35 cellular contexts compared by ENCODE assay signal in genomic region chr15:79439236-79439635, GRCh38.
"Had no signal": no experiment of that assay in that cellular context is flagged by ENCODE, and none has a peak within 500 bp of the region (broad histone marks: within the 10 kb centered on the region; RNA-seq: fewer than 3 reads in every experiment).

No MANE protein-coding gene starts in this region.

- H3K27ac ChIP-seq: Peyer's patch, SJSA1 had no signal

- H3K9ac ChIP-seq: SK-N-SH had no signal

- H3K36me3 ChIP-seq: MG63, Peyer's patch, SJSA1 had no signal

- H3K4me3 Mint-ChIP-seq: activated CD4-positive, alpha-beta memory T cell treated with anti-CD3 and anti-CD28 coated beads for 36 hours; activated CD4-positive, alpha-beta T cell treated with anti-CD3 and anti-CD28 coated beads for 36 hours; activated CD8-positive, alpha-beta memory T cell treated with anti-CD3 and anti-CD28 coated beads, Interleukin-2, amount 10 ng/mL, durations not matched to agents 7 days and 5 days; activated naive CD4-positive, alpha-beta T cell treated with anti-CD3 and anti-CD28 coated beads, Interleukin-2, amount 10 ng/mL, durations not matched to agents 7 days and 5 days; activated naive CD8-positive, alpha-beta T cell; activated naive CD8-positive, alpha-beta T cell treated with anti-CD3 and anti-CD28 coated beads, Interleukin-2, amount 50 U/mL, for 24 hours; brain; T-helper 1 cell treated with Interleukin-12 subunit alpha and Interleukin-12 subunit beta and Interleukin-4 antibody, amounts not matched to agents 30 μg/mL and 1 μg/mL, for 36 hours; T-helper 2 cell treated with Interferon-gamma antibody and Interleukin-4, amounts not matched to agents 5 μg/mL and 100 μg/mL, for 36 hours; WTC11 had no signal

- FAIRE-seq: TTC549 had no signal

- H3K4me1 ChIP-seq: Peyer's patch, SJSA1 had no signal

- H3K4me2 ChIP-seq: SK-N-SH had no signal

- H3K36me3 Mint-ChIP-seq: activated CD4-positive, alpha-beta memory T cell treated with anti-CD3 and anti-CD28 coated beads for 36 hours; activated CD8-positive, alpha-beta memory T cell treated with anti-CD3 and anti-CD28 coated beads, Interleukin-2, amount 10 ng/mL, durations not matched to agents 7 days and 5 days; activated naive CD4-positive, alpha-beta T cell treated with anti-CD3 and anti-CD28 coated beads, Interleukin-2, amount 10 ng/mL, durations not matched to agents 7 days and 5 days; activated naive CD8-positive, alpha-beta T cell; brain; WTC11 had no signal

- ATAC-seq: activated CD4-positive, alpha-beta T cell treated with anti-CD3 and anti-CD28 coated beads for 36 hours; activated CD4-positive, CD25-positive, alpha-beta regulatory T cell treated with anti-CD3 and anti-CD28 coated beads, Interleukin-2, amount 50 U/mL, for 24 hours; activated CD8-positive, alpha-beta memory T cell treated with anti-CD3 and anti-CD28 coated beads, Interleukin-2, amount 10 ng/mL, durations not matched to agents 7 days and 5 days; activated naive CD8-positive, alpha-beta T cell treated with anti-CD3 and anti-CD28 coated beads, Interleukin-2, amount 50 U/mL, for 24 hours; WTC11 had no signal

- H3K9me3 ChIP-seq: MG63, Peyer's patch, SJSA1, SK-N-SH had no signal

- DNase-seq: activated CD4-positive, alpha-beta memory T cell treated with anti-CD3 and anti-CD28 coated beads for 36 hours; activated CD4-positive, alpha-beta T cell treated with anti-CD3 and anti-CD28 coated beads for 36 hours; activated CD4-positive, alpha-beta T cell treated with anti-CD3 and anti-CD28 coated beads, Interleukin-2, amount 50 U/mL, for 1 hour; activated CD8-positive, alpha-beta memory T cell treated with anti-CD3 and anti-CD28 coated beads for 24 hours; activated CD8-positive, alpha-beta memory T cell treated with anti-CD3 and anti-CD28 coated beads, Interleukin-2, amount 10 ng/mL, durations not matched to agents 7 days and 5 days; activated CD8-positive, alpha-beta memory T cell treated with anti-CD3 and anti-CD28 coated beads, Interleukin-2, amount 50 U/mL, for 48 hours; activated effector memory CD4-positive, alpha-beta T cell treated with Interleukin-2 at 50 U/mL for 16 hours; activated naive CD4-positive, alpha-beta T cell treated with anti-CD3 and anti-CD28 coated beads, Interleukin-2, amount 10 ng/mL, durations not matched to agents 7 days and 5 days; activated naive CD8-positive, alpha-beta T cell treated with anti-CD3 and anti-CD28 coated beads, Interleukin-2, amount 50 U/mL, for 24 hours; activated T-cell treated with anti-CD3 and anti-CD28 coated beads, Interleukin-2, amount 50 U/mL, for 48 hours; anterior cingulate cortex; central memory CD4-positive, alpha-beta T cell; Karpas-422; KBM-7; MG63; NCI-H1048; NCI-H1105 treated with DMSO at 0.1 percent for 48 hours; NCI-H1436; NCI-H1694; NCI-H1930; NCI-H2081 treated with DMSO at 0.1 percent for 48 hours; NCI-H345; NCI-H524 treated with DMSO at 0.1 percent for 48 hours; Peyer's patch; RPMI8226; SHP77 treated with DMSO at 0.1 percent for 48 hours; SK-N-SH had no signal

- H3K27ac Mint-ChIP-seq: activated CD4-positive, alpha-beta memory T cell treated with anti-CD3 and anti-CD28 coated beads for 36 hours; activated CD4-positive, alpha-beta T cell treated with anti-CD3 and anti-CD28 coated beads for 36 hours; activated CD8-positive, alpha-beta memory T cell treated with anti-CD3 and anti-CD28 coated beads, Interleukin-2, amount 10 ng/mL, durations not matched to agents 7 days and 5 days; activated naive CD4-positive, alpha-beta T cell treated with anti-CD3 and anti-CD28 coated beads, Interleukin-2, amount 10 ng/mL, durations not matched to agents 7 days and 5 days; activated naive CD8-positive, alpha-beta T cell; activated naive CD8-positive, alpha-beta T cell treated with anti-CD3 and anti-CD28 coated beads, Interleukin-2, amount 50 U/mL, for 24 hours; brain; T-helper 1 cell treated with Interleukin-12 subunit alpha and Interleukin-12 subunit beta and Interleukin-4 antibody, amounts not matched to agents 30 μg/mL and 1 μg/mL, for 36 hours; T-helper 2 cell treated with Interferon-gamma antibody and Interleukin-4, amounts not matched to agents 5 μg/mL and 100 μg/mL, for 36 hours; WTC11 had no signal

- H3K9me3 Mint-ChIP-seq: activated CD4-positive, alpha-beta memory T cell treated with anti-CD3 and anti-CD28 coated beads for 36 hours; activated naive CD4-positive, alpha-beta T cell treated with anti-CD3 and anti-CD28 coated beads, Interleukin-2, amount 10 ng/mL, durations not matched to agents 7 days and 5 days; T-helper 1 cell treated with Interleukin-12 subunit alpha and Interleukin-12 subunit beta and Interleukin-4 antibody, amounts not matched to agents 30 μg/mL and 1 μg/mL, for 36 hours; T-helper 2 cell treated with Interferon-gamma antibody and Interleukin-4, amounts not matched to agents 5 μg/mL and 100 μg/mL, for 36 hours; WTC11 had no signal

- H3K4me3 ChIP-seq: MG63, Peyer's patch, SJSA1 had no signal

- H3K4me1 Mint-ChIP-seq: activated CD4-positive, alpha-beta T cell treated with anti-CD3 and anti-CD28 coated beads for 36 hours; activated CD8-positive, alpha-beta memory T cell treated with anti-CD3 and anti-CD28 coated beads, Interleukin-2, amount 10 ng/mL, durations not matched to agents 7 days and 5 days; activated naive CD4-positive, alpha-beta T cell treated with anti-CD3 and anti-CD28 coated beads, Interleukin-2, amount 10 ng/mL, durations not matched to agents 7 days and 5 days; activated naive CD8-positive, alpha-beta T cell treated with anti-CD3 and anti-CD28 coated beads, Interleukin-2, amount 50 U/mL, for 24 hours had no signal

- H3K27me3 ChIP-seq: MG63, Peyer's patch had no signal
